Comparison of ENCODE assay signal across 2 cellular contexts in genomic region chr6:117545161-117545595, GRCh38.
TF ChIP-seq lines count a peak whose summit lies in the region.

No MANE protein-coding gene starts in this region.

TF ChIP-seq in A549, 52 proteins besides CTCF, POLR2A, EP300 and RAD21 (continued from another document):
- TF ChIP-seq E2F6 (IDR thresholded peaks at IDR 0.05; ENCODE audit: borderline replicate concordance, low read depth) (no peak), RARB (CRISPR knock-in tag; IDR thresholded peaks at IDR 0.05) (no peak), TP53 (CRISPR knock-in tag; IDR thresholded peaks at IDR 0.05) (no peak), JUNB (IDR thresholded peaks at IDR 0.05) (peak; percentile 62; the same call in 1 of the 2 replicates), FOSL2 (IDR thresholded peaks at IDR 0.05) (no peak), FOSL2 (CRISPR knock-in tag; IDR thresholded peaks at IDR 0.05) (peak; percentile 47), KDM1A (IDR thresholded peaks at IDR 0.05; ENCODE audit: low read depth) (no peak)
TF ChIP-seq in A549: peak in this region for 4.

TF ChIP-seq in SK-N-SH treated with all-trans-retinoic acid at 6 μM for 48 hours, 23 proteins besides CTCF, POLR2A, EP300 and RAD21 (continued from another document):
- TF ChIP-seq TSHZ2 (CRISPR knock-in tag; IDR thresholded peaks at IDR 0.05) (no peak), BACH2 (CRISPR knock-in tag; IDR thresholded peaks at IDR 0.05; ENCODE audit: borderline replicate concordance) (no peak), RARB (CRISPR knock-in tag; IDR thresholded peaks at IDR 0.05) (no peak)
